22 cellular contexts compared by ENCODE assay signal in genomic region chr20:46657618-46658017, GRCh38. TPM values are rescaled to one million over a fixed set of nuclear protein-coding genes. Genes with fewer than 3 reads are reported as not detected.
"Had no signal": no experiment of that assay in that cellular context is flagged by ENCODE, and none has a peak within 500 bp of the region (broad histone marks: within the 10 kb centered on the region; RNA-seq: fewer than 3 reads in every experiment).

No MANE protein-coding gene starts in this region.

- H3K4me3 ChIP-seq: K562 had no signal

- H3K4me3 Mint-ChIP-seq: IgD-negative memory B cell had no signal

- ATAC-seq: K562 had no signal

- DNase-seq: Kasumi-1, MM.1S, NCI-H1092 treated with DMSO at 0.1 percent for 48 hours, NCI-H1436, NCI-H187, NCI-H2029, NCI-H2081 treated with DMSO at 0.1 percent for 48 hours, NCI-H2171, NCI-H226, NCI-H446, NCI-H510A, NCI-H524 treated with DMSO at 0.1 percent for 48 hours, NCI-H69, NCI-H774, RPMI8226, SHP77, SK-N-SH had no signal

- H3K27ac Mint-ChIP-seq: IgD-negative memory B cell had no signal

- H3K27ac ChIP-seq: KMS-11 had no signal

- H3K27me3 Mint-ChIP-seq: IgD-negative memory B cell had no signal

- H3K4me1 Mint-ChIP-seq: IgD-negative memory B cell had no signal

- H3K9me3 ChIP-seq: SK-N-SH had no signal

RNA-seq across cellular contexts. Expression of gene SLC13A3, which starts 6.4 kb away (rescaled TPM):
- total RNA-seq: HT1080, M059J had no signal
- polyA plus RNA-seq: IgD-negative memory B cell had no signal

RNA-seq across cellular contexts. Expression of gene SLC2A10, which starts 51.8 kb away (rescaled TPM):
- polyA plus RNA-seq: IgD-negative memory B cell had no signal
